In genomic region chr4:154495867-154496266, GRCh38 we compare ENCODE assay signal across 35 cellular contexts. TPM values are rescaled to one million over a fixed set of nuclear protein-coding genes. Genes with fewer than 3 reads are reported as not detected.
DNase-seq lines count a peak whose midpoint lies in the region; ATAC-seq, FAIRE-seq and TF ChIP-seq lines count a peak whose summit lies in the region.
"Had no signal": no experiment of that assay in that cellular context is flagged by ENCODE, and none has a peak within 500 bp of the region (broad histone marks: within the 10 kb centered on the region; RNA-seq: fewer than 3 reads in every experiment).

No MANE protein-coding gene starts in this region.

- no peak overlapping the region for H3K4me2 ChIP-seq in K562 (ENCODE audit: insufficient read depth, low read length)
- H3K4me2 ChIP-seq: A549; BLaER1; BLaER1 treated with 17β-estradiol and CSF1 and Interleukin-3, amounts not matched to agents 10 nM and 100 nM had no signal

- H3K4me1 ChIP-seq in K562 (replicated peaks in 1 of 2; ENCODE audit: control insufficient read depth in 2 of 2, insufficient read depth in 2 of 2, low read length in 2 of 2) (peaks cover 3 to 14% of the 10 kb centered on the region in 2 experiments; a peak in 3 of 5 replicates), esophagus muscularis mucosa (peaks cover 8 to 18% (median 16%) of the 10 kb centered on the region in 4 donors)
- H3K4me1 ChIP-seq: A549, BE2C, Caco-2 had no signal

- TF ChIP-seq CTCF in K562 (IDR thresholded peaks at IDR 0.05 in 2 of 3, conservative IDR thresholded peaks at IDR 0.05 in 1 of 3; ENCODE audit: insufficient read depth in 2 of 3, low read depth in 1 of 3, low read length in 3 of 3) (no peak), esophagus muscularis mucosa (IDR thresholded peaks at IDR 0.05) (no peak)

- H3K36me3 ChIP-seq in K562 (ENCODE audit: control insufficient read depth, insufficient read depth, low read length) (no peaks in the 10 kb centered on the region), esophagus muscularis mucosa (no peaks in the 10 kb centered on the region)
- H3K36me3 ChIP-seq: BE2C; BLaER1; BLaER1 treated with 17β-estradiol and CSF1 and Interleukin-3, amounts not matched to agents 10 nM and 100 nM had no signal

- POLR2A ChIA-PET in K562 (lab: Yijun Ruan, JAX), result no interaction called here

- H3K27ac ChIP-seq in K562 (ENCODE audit: extremely low read depth, low read depth, low read length), result no peak overlapping the region
- no peak overlapping the region for H3K27ac ChIP-seq in esophagus muscularis mucosa (replicated peaks in 1 of 4)
- H3K27ac ChIP-seq: 22Rv1; A549; BLaER1; BLaER1 treated with 17β-estradiol and CSF1 and Interleukin-3, amounts not matched to agents 10 nM and 100 nM; C4-2B had no signal

- H3K9ac ChIP-seq in K562 (ENCODE audit: insufficient read depth in 1 of 2, low read depth in 2 of 2, low read length in 2 of 2), result no peak overlapping the region
- H3K9ac ChIP-seq: BLaER1; BLaER1 treated with 17β-estradiol and CSF1 and Interleukin-3, amounts not matched to agents 10 nM and 100 nM had no signal

- H3K79me2 ChIP-seq in K562 (ENCODE audit: control insufficient read depth, insufficient read depth, low read length), result no peaks in the 10 kb centered on the region

- H3K9me1 ChIP-seq in K562 (ENCODE audit: control insufficient read depth, insufficient read depth, low read length), result no peaks in the 10 kb centered on the region

- H3K9me3 ChIP-seq in K562 (replicated peaks; ENCODE audit: control insufficient read depth, insufficient read depth, low read depth, low read length) (no peaks in the 10 kb centered on the region; the same call in 1 of the 2 replicates), esophagus muscularis mucosa (no peaks in the 10 kb centered on the region)
- H3K9me3 ChIP-seq: A549, BE2C, BLaER1, Caco-2 had no signal

- WGBS in K562 (ENCODE audit: insufficient coverage, low coverage, missing lambda C conversion rate), result 40% methylated on average over 2 of the region's 2 CpGs
- 90% methylated on average over 2 of the region's 2 CpGs for WGBS in esophagus muscularis mucosa

- H3K27me3 ChIP-seq in K562 (ENCODE audit: control insufficient read depth in 2 of 2, insufficient read depth in 2 of 2, low read length in 2 of 2) (no peaks in the 10 kb centered on the region), esophagus muscularis mucosa (peaks cover 0 to 27% (median 3%) of the 10 kb centered on the region in 4 donors)
- H3K27me3 ChIP-seq: BLaER1 had no signal

- TF ChIP-seq POLR2A in K562 (conservative IDR thresholded peaks at IDR 0.05), result no peak
- TF ChIP-seq POLR2A in esophagus muscularis mucosa (IDR thresholded peaks at IDR 0.05; ENCODE audit: low read depth), result no peak

- no peak for FAIRE-seq in K562 (lab: Jason Lieb, UNC)
- FAIRE-seq: A204.1, A549, D721Med had no signal

- no peak overlapping the region for H3K4me3 ChIP-seq in K562
- H3K4me3 ChIP-seq in esophagus muscularis mucosa, result no peak overlapping the region
- H3K4me3 ChIP-seq: A549; BLaER1; BLaER1 treated with 17β-estradiol and CSF1 and Interleukin-3, amounts not matched to agents 10 nM and 100 nM had no signal

- ATAC-seq in K562, result no peak
- ATAC-seq: A549; CD8-positive, alpha-beta T cell had no signal

- CTCF ChIA-PET in K562 (lab: Yijun Ruan, JAX; ENCODE audit: low intra/inter-chr PET ratio), result no interaction called here

- no peak overlapping the region for H2AFZ ChIP-seq in K562 (ENCODE audit: low read depth, low read length)

- in situ Hi-C loops in K562 (cut with MboI), result no loop called here

- TF ChIP-seq EP300 in K562 (IDR thresholded peaks at IDR 0.05; ENCODE audit: low read length) (no peak), esophagus muscularis mucosa (IDR thresholded peaks at IDR 0.05) (no peak)

- intact Hi-C loops in K562 (cut with micrococcal nuclease), result no loop called here
- intact Hi-C loops in esophagus muscularis mucosa (cut with DNase I), result no loop called here

- H4K20me1 ChIP-seq in K562 (replicated peaks; ENCODE audit: control insufficient read depth, insufficient read depth, low read length), result no peaks in the 10 kb centered on the region
- H4K20me1 ChIP-seq: BLaER1; BLaER1 treated with 17β-estradiol and CSF1 and Interleukin-3, amounts not matched to agents 10 nM and 100 nM had no signal

- DNase-seq in K562 (ENCODE audit: extremely low read depth in 1 of 4, low spot score in 3 of 4) (no peak), esophagus muscularis mucosa (ENCODE audit: extremely low spot score) (peak; percentile 42), NCI-H2081 treated with DMSO at 0.1 percent for 48 hours (lab: John Stamatoyannopoulos, UW) (no peak), NCI-H187 treated with DMSO at 0.1 percent for 48 hours (lab: John Stamatoyannopoulos, UW) (no peak)
- DNase-seq: 8988T; ACHN; AML-193; BE2C; C1 segment of cervical spinal cord; Caco-2; Calu3; CD4-positive, alpha-beta memory T cell; CD4-positive, alpha-beta T cell; CD4-positive, CD25-positive, alpha-beta regulatory T cell; CD8-positive, alpha-beta memory T cell; CD8-positive, alpha-beta T cell; COR-L47; DMS 273 treated with DMSO at 0.1 percent for 48 hours; DMS153; DMS53; DMS79; DMS79 treated with DMSO at 0.1 percent for 48 hours; DND-41; EL had no signal

- BruUV-seq in K562 (replicated peaks; lab: Mats Ljungman, UMichigan), result no TSS peak

- no peak for TF ChIP-seq RAD21 in K562 (CRISPR knock-in tag; conservative IDR thresholded peaks at IDR 0.05 in 1 of 2, IDR thresholded peaks at IDR 0.05 in 1 of 2)

TF ChIP-seq in K562, 482 proteins besides CTCF, POLR2A, EP300 and RAD21:
- TF ChIP-seq BCOR (IDR thresholded peaks at IDR 0.05) (peak; percentile 66), LARP7 (IDR thresholded peaks at IDR 0.05) (no peak), RBM25 (IDR thresholded peaks at IDR 0.05; ENCODE audit: low read depth, low read length, severe bottlenecking) (peak; percentile 68)

RNA-seq across cellular contexts. Expression of gene DCHS2, which starts 4.3 kb away (rescaled TPM):
- total RNA-seq in K562 (2011; cell fraction: chromatin; rRNA removed; ENCODE audit: low replicate concordance), result 30.9 and 53.8 TPM in 2 replicates
- total RNA-seq in K562 (2011; cell fraction: nucleolus; rRNA removed), result 26.5 and 31.7 TPM in 2 replicates
- 25.2 and 27.7 TPM in 2 replicates for total RNA-seq in K562 (2011; cell fraction: nucleoplasm; rRNA removed)
- 5.5 and 5.7 TPM in 2 replicates for total RNA-seq in K562 (2014; rRNA removed)
- total RNA-seq in K562 (2014; rRNA removed; fragmentation: Illumina TruSeq; extraction: Trizol), result 6.8 and 7.4 TPM in 2 replicates
- 5.7 and 5.8 TPM in 2 replicates for total RNA-seq in K562 (2015; rRNA removed; fragmentation: Illumina TruSeq; extraction: Trizol)
- total RNA-seq in K562 (2021), result 6.9 and 7.1 TPM in 2 replicates
- polyA plus RNA-seq in K562 (2011; rRNA removed), result 1.8 and 2.8 TPM in 2 replicates
- polyA plus RNA-seq in K562 (2011; cell fraction: cytosol; rRNA removed), result 1.2 and 1.6 TPM in 2 replicates
- polyA plus RNA-seq in K562 (2011; cell fraction: nucleus; rRNA removed), result 4.2 and 7.1 TPM in 2 replicates
- 3.9 and 7.6 TPM in 2 replicates for polyA plus RNA-seq in K562 (2012)
- polyA plus RNA-seq in K562 (2014; fragmentation: Illumina TruSeq; extraction: Trizol), result 4.7 and 5.3 TPM in 2 replicates
- polyA plus RNA-seq in K562 (2014; fragmentation: Nextera tagmentation; extraction: Ambion mirVana), result under 1 TPM; 0.49 to 0.92 TPM
- 4.6 TPM in 2 replicates for polyA plus RNA-seq in K562 (2014; rRNA removed)
- 6.5 and 7.1 TPM in 2 replicates for polyA minus RNA-seq in K562 (2011; rRNA and poly(A)+ RNA removed)
- polyA minus RNA-seq in K562 (2011; cell fraction: cytosol; rRNA and poly(A)+ RNA removed), result 4.7 and 5.5 TPM in 2 replicates
- polyA minus RNA-seq in K562 (2011; cell fraction: nucleus; rRNA and poly(A)+ RNA removed), result 14.5 and 16.0 TPM in 2 replicates
- 1 to 10 TPM; 2.7 to 5.8 (median 3.2) TPM for total RNA-seq in esophagus muscularis mucosa
- total RNA-seq: A172; Caco-2; CD4-positive, CD25-positive, alpha-beta regulatory T cell; CD8-positive, alpha-beta T cell had no signal
- polyA plus RNA-seq: AG04450; BJ; CD14-positive monocyte; CD4-positive, CD25-positive, alpha-beta regulatory T cell; CD8-positive, alpha-beta memory T cell had no signal

RNA-seq across cellular contexts. Expression of gene PLRG1, which starts 54.3 kb away (rescaled TPM):
- total RNA-seq in K562 (2011; cell fraction: chromatin; rRNA removed; ENCODE audit: low replicate concordance), result 71.5 and 148 TPM in 2 replicates
- total RNA-seq in K562 (2011; cell fraction: nucleolus; rRNA removed), result 34.5 and 37.6 TPM in 2 replicates
- 54.0 and 76.6 TPM in 2 replicates for total RNA-seq in K562 (2011; cell fraction: nucleoplasm; rRNA removed)
- total RNA-seq in K562 (2014; rRNA removed) (48.0 and 53.1 TPM in 2 replicates), K562 (2014; rRNA removed; fragmentation: Illumina TruSeq; extraction: Trizol) (120 and 142 TPM in 2 replicates), K562 (2015; rRNA removed; fragmentation: Illumina TruSeq; extraction: Trizol) (67.3 and 68.9 TPM in 2 replicates), K562 (2021) (121 and 122 TPM in 2 replicates), esophagus muscularis mucosa (10 to 100 TPM; 35.6 to 45.7 (median 40.2) TPM)
- polyA plus RNA-seq in K562 (2011; rRNA removed) (141 and 204 TPM in 2 replicates), K562 (2014; fragmentation: Illumina TruSeq; extraction: Trizol) (114 and 116 TPM in 2 replicates), K562 (2014; fragmentation: Nextera tagmentation; extraction: Ambion mirVana) (100 to 1,000 TPM; 218 to 248 TPM), K562 (2014; rRNA removed) (107 and 118 TPM in 2 replicates)
- 73.8 and 75.2 TPM in 2 replicates for polyA plus RNA-seq in K562 (2011; cell fraction: cytosol; rRNA removed)
- 90.1 and 129 TPM in 2 replicates for polyA plus RNA-seq in K562 (2011; cell fraction: nucleus; rRNA removed)
- polyA plus RNA-seq in K562 (2012), result 100.0 and 100 TPM in 2 replicates
- polyA minus RNA-seq in K562 (2011; rRNA and poly(A)+ RNA removed), result 186 and 209 TPM in 2 replicates
- polyA minus RNA-seq in K562 (2011; cell fraction: cytosol; rRNA and poly(A)+ RNA removed), result 29.1 and 65.3 TPM in 2 replicates
- polyA minus RNA-seq in K562 (2011; cell fraction: nucleus; rRNA and poly(A)+ RNA removed), result 64.1 and 138 TPM in 2 replicates
